10 cellular contexts compared by ENCODE assay signal in genomic region chr21:41954654-41955499, GRCh38. TPM values are rescaled to one million over a fixed set of nuclear protein-coding genes. Genes with fewer than 3 reads are reported as not detected.
A peak's percentile ranks its signal among the peaks of the same experiment; 100 is the strongest.
DNase-seq lines count a peak whose midpoint lies in the region; ATAC-seq and TF ChIP-seq lines count a peak whose summit lies in the region.
"Had no signal": no experiment of that assay in that cellular context is flagged by ENCODE, and none has a peak within 500 bp of the region (broad histone marks: within the 10 kb centered on the region; RNA-seq: fewer than 3 reads in every experiment).

No MANE protein-coding gene starts in this region.

- H3K36me3 ChIP-seq in iPS-18a (ENCODE audit: control insufficient read depth, low read depth, low read length) (no peaks in the 10 kb centered on the region), smooth muscle cell (ENCODE audit: low read depth) (no peaks in the 10 kb centered on the region)
- H3K36me3 ChIP-seq: BE2C had no signal

- H3K4me1 ChIP-seq in iPS-18a (ENCODE audit: control insufficient read depth, low read depth, low read length): peaks cover 21% of the 10 kb centered on the region
- peaks cover 21% of the 10 kb centered on the region for H3K4me1 ChIP-seq in smooth muscle cell (ENCODE audit: low read depth)

- WGBS in smooth muscle cell (ENCODE audit: low lambda C conversion rate): 97% methylated on average over 19 of the region's 20 CpGs

- peaks cover 17% of the 10 kb centered on the region for H3K27me3 Mint-ChIP-seq in activated B cell treated with CpG ODN at 0.5 μM for 24 hours
- peaks cover 3% of the 10 kb centered on the region for H3K27me3 Mint-ChIP-seq in type B pancreatic cell

- H3K9me3 Mint-ChIP-seq in activated B cell treated with CpG ODN at 0.5 μM for 24 hours (no peaks in the 10 kb centered on the region), type B pancreatic cell (no peaks in the 10 kb centered on the region)

- H3K4me2 ChIP-seq in smooth muscle cell: no peak overlapping the region

- intact Hi-C loops in Right ventricle myocardium superior (cut with DNase I) (no loop called here), left cardiac atrium (cut with DNase I) (loop anchor here in 1 of 2 donors (10.0 kb wide), 1 partner anchor 70 kb away; no protein-coding TSS in a partner anchor), activated B cell treated with CpG ODN at 0.5 μM for 24 hours (cut with micrococcal nuclease) (loop anchor here (10.0 kb wide), 1 partner anchor 50 kb away; no protein-coding TSS in a partner anchor)

- H3K36me3 Mint-ChIP-seq in activated B cell treated with CpG ODN at 0.5 μM for 24 hours (ENCODE audit: low read depth) (no peaks in the 10 kb centered on the region), type B pancreatic cell (no peaks in the 10 kb centered on the region)

- H3K9me3 ChIP-seq in iPS-18a (ENCODE audit: control insufficient read depth, low read depth, low read length) (no peaks in the 10 kb centered on the region), smooth muscle cell (replicated peaks; ENCODE audit: low read depth) (no peaks in the 10 kb centered on the region)
- H3K9me3 ChIP-seq: BE2C had no signal

- peaks cover 4% of the 10 kb centered on the region for H4K20me1 ChIP-seq in smooth muscle cell (ENCODE audit: low read depth)

- CTCF ChIA-PET in activated B cell treated with CpG ODN at 0.5 μM for 24 hours (lab: Charles Lee): interaction anchor here (0.9 kb wide), 1 partner anchor 163 kb away, joined by 3 read pairs; no protein-coding TSS in a partner anchor

- H2AFZ ChIP-seq in smooth muscle cell (ENCODE audit: low read depth): no peak overlapping the region

- H3F3A ChIP-seq in smooth muscle cell (ENCODE audit: low read depth): peaks cover 19% of the 10 kb centered on the region

- TF ChIP-seq CTCF in activated B cell treated with CpG ODN at 0.5 μM for 24 hours (IDR thresholded peaks at IDR 0.05) (no peak), type B pancreatic cell (conservative IDR thresholded peaks at IDR 0.05) (no peak), smooth muscle cell (IDR thresholded peaks at IDR 0.05; ENCODE audit: borderline replicate concordance, insufficient read depth, poor library complexity, severe bottlenecking) (no peak)

- no peaks in the 10 kb centered on the region for H3K79me2 ChIP-seq in smooth muscle cell (ENCODE audit: low read depth)

- peak; percentile 1 for ATAC-seq in Right ventricle myocardium superior (ENCODE audit: poor library complexity)
- ATAC-seq in left cardiac atrium: no peak
- ATAC-seq in activated B cell treated with CpG ODN at 0.5 μM for 24 hours (ENCODE audit: low read depth): no peak
- ATAC-seq in GM18868 (IDR thresholded peaks at IDR 0.05; ENCODE audit: unreplicated experiment): no peak

- POLR2A ChIA-PET in activated B cell treated with CpG ODN at 0.5 μM for 24 hours (lab: Charles Lee): interaction anchor here (0.7 kb wide), 1 partner anchor 50 kb away, joined by 4 read pairs; no protein-coding TSS in a partner anchor

- H3K4me3 ChIP-seq in iPS-18a (ENCODE audit: low read length): peak overlapping the region; percentile 44
- H3K4me3 ChIP-seq in smooth muscle cell: no peak overlapping the region

- H3K4me1 Mint-ChIP-seq in activated B cell treated with CpG ODN at 0.5 μM for 24 hours (peaks cover 21% of the 10 kb centered on the region), type B pancreatic cell (ENCODE audit: unreplicated experiment) (peaks cover 31% of the 10 kb centered on the region)

- H3K9ac ChIP-seq in iPS-18a (ENCODE audit: low read length) (no peak overlapping the region), smooth muscle cell (ENCODE audit: low read depth) (no peak overlapping the region)

- H3K27ac ChIP-seq in iPS-18a (ENCODE audit: low read length) (no peak overlapping the region), smooth muscle cell (ENCODE audit: low read depth) (no peak overlapping the region)

- H3K27ac Mint-ChIP-seq in activated B cell treated with CpG ODN at 0.5 μM for 24 hours (no peak overlapping the region), type B pancreatic cell (peak overlapping the region; percentile 98)

- peaks cover 21% of the 10 kb centered on the region for H3K27me3 ChIP-seq in iPS-18a (ENCODE audit: control insufficient read depth, insufficient read depth, low read length)
- no peaks in the 10 kb centered on the region for H3K27me3 ChIP-seq in smooth muscle cell (ENCODE audit: low read depth)
- H3K27me3 ChIP-seq: BE2C had no signal

- H3K4me3 Mint-ChIP-seq in activated B cell treated with CpG ODN at 0.5 μM for 24 hours (peak overlapping the region; percentile 62), type B pancreatic cell (peak overlapping the region; percentile 79)

- no peak for DNase-seq in Right ventricle myocardium superior
- no peak for DNase-seq in left cardiac atrium
- DNase-seq in activated B cell treated with CpG ODN at 0.5 μM for 24 hours: no peak
- no peak for DNase-seq in type B pancreatic cell (ENCODE audit: extremely low spot score, unreplicated experiment)
- DNase-seq in smooth muscle cell (lab: John Stamatoyannopoulos, UW; ENCODE audit: unreplicated experiment): no peak
- DNase-seq in SHP77 treated with DMSO at 0.1 percent for 48 hours (lab: John Stamatoyannopoulos, UW): no peak
- DNase-seq: NCI-H1694 treated with DMSO at 0.1 percent for 48 hours had no signal

RNA-seq across cellular contexts. Expression of gene C2CD2, which starts 1.1 kb away (rescaled TPM):
- 4.6 TPM for total RNA-seq in Right ventricle myocardium superior
- 10 to 100 TPM; 16.2 to 17.1 TPM for total RNA-seq in left cardiac atrium
- total RNA-seq in activated B cell treated with CpG ODN at 0.5 μM for 24 hours: 6.7 TPM in 2 replicates
- 20.5 and 32.3 TPM in 2 replicates for total RNA-seq in type B pancreatic cell (ENCODE audit: low replicate concordance)
- 6.1 and 6.2 TPM in 2 replicates for total RNA-seq in smooth muscle cell
- 3.4 and 4.2 TPM in 2 replicates for polyA plus RNA-seq in smooth muscle cell

RNA-seq across cellular contexts. Expression of gene ZBTB21, which starts 55.3 kb away (rescaled TPM):
- total RNA-seq in Right ventricle myocardium superior (5.5 TPM), left cardiac atrium (10 to 100 TPM in 1 of 2 donors, 1 to 10 TPM in 1; 5.7 to 14.7 TPM), activated B cell treated with CpG ODN at 0.5 μM for 24 hours (24.2 and 25.4 TPM in 2 replicates), type B pancreatic cell (ENCODE audit: low replicate concordance) (19.9 and 23.4 TPM in 2 replicates), smooth muscle cell (22.5 and 24.1 TPM in 2 replicates)
- polyA plus RNA-seq in smooth muscle cell: 6.2 and 8.4 TPM in 2 replicates
